In genomic region chr16:58243528-58244004, GRCh38 we compare ENCODE assay signal across 1 cellular context.
TF ChIP-seq lines count a peak whose summit lies in the region.

No MANE protein-coding gene starts in this region.

TF ChIP-seq in K562, 482 proteins besides CTCF, POLR2A, EP300 and RAD21 (continued from another document):
- TF ChIP-seq, protein P1, sequence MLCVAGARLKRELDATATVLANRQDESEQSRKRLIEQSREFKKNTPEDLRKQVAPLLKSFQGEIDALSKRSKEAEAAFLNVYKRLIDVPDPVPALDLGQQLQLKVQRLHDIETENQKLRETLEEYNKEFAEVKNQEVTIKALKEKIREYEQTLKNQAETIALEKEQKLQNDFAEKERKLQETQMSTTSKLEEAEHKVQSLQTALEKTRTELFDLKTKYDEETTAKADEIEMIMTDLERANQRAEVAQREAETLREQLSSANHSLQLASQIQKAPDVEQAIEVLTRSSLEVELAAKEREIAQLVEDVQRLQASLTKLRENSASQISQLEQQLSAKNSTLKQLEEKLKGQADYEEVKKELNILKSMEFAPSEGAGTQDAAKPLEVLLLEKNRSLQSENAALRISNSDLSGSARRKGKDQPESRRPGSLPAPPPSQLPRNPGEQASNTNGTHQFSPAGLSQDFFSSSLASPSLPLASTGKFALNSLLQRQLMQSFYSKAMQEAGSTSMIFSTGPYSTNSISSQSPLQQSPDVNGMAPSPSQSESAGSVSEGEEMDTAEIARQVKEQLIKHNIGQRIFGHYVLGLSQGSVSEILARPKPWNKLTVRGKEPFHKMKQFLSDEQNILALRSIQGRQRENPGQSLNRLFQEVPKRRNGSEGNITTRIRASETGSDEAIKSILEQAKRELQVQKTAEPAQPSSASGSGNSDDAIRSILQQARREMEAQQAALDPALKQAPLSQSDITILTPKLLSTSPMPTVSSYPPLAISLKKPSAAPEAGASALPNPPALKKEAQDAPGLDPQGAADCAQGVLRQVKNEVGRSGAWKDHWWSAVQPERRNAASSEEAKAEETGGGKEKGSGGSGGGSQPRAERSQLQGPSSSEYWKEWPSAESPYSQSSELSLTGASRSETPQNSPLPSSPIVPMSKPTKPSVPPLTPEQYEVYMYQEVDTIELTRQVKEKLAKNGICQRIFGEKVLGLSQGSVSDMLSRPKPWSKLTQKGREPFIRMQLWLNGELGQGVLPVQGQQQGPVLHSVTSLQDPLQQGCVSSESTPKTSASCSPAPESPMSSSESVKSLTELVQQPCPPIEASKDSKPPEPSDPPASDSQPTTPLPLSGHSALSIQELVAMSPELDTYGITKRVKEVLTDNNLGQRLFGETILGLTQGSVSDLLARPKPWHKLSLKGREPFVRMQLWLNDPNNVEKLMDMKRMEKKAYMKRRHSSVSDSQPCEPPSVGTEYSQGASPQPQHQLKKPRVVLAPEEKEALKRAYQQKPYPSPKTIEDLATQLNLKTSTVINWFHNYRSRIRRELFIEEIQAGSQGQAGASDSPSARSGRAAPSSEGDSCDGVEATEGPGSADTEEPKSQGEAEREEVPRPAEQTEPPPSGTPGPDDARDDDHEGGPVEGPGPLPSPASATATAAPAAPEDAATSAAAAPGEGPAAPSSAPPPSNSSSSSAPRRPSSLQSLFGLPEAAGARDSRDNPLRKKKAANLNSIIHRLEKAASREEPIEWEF (CRISPR knock-in tag; IDR thresholded peaks at IDR 0.05) = no peak
- TF ChIP-seq XRCC3 (IDR thresholded peaks at IDR 0.05) (no peak), STAT5A (IDR thresholded peaks at IDR 0.05; ENCODE audit: borderline replicate concordance, low read length) (no peak), ZSCAN32 (CRISPR knock-in tag; IDR thresholded peaks at IDR 0.05) (no peak), JUN (IDR thresholded peaks at IDR 0.05; ENCODE audit: borderline replicate concordance, low read depth, low read length) (0 out of 2 replicates have a peak, but pooled peaks have one; percentile 30), JUN (CRISPR knock-in tag; IDR thresholded peaks at IDR 0.05; ENCODE audit: borderline replicate concordance) (no peak), KDM5B (IDR thresholded peaks at IDR 0.05; ENCODE audit: insufficient replicate concordance, low read depth, low read length) (no peak), POLR2AphosphoS5 (IDR thresholded peaks at IDR 0.05; ENCODE audit: control insufficient read depth, insufficient read depth, low read depth, low read length) (no peak), MYBL2 (IDR thresholded peaks at IDR 0.05; ENCODE audit: low read depth) (no peak), MYBL2 (CRISPR knock-in tag; IDR thresholded peaks at IDR 0.05; ENCODE audit: borderline replicate concordance) (no peak), NCOA6 (IDR thresholded peaks at IDR 0.05) (no peak), TFE3 (CRISPR knock-in tag; IDR thresholded peaks at IDR 0.05) (no peak), GTF2A2 (tag; IDR thresholded peaks at IDR 0.05) (no peak), MAFF (IDR thresholded peaks at IDR 0.05; ENCODE audit: low read length) (no peak), KLF16 (IDR thresholded peaks at IDR 0.05) (no peak), MTA2 (IDR thresholded peaks at IDR 0.05; ENCODE audit: low read depth) (no peak), LCOR (CRISPR knock-in tag; IDR thresholded peaks at IDR 0.05) (no peak), XRCC5 (IDR thresholded peaks at IDR 0.05; ENCODE audit: low read depth, low read length) (no peak), ESRRA (IDR thresholded peaks at IDR 0.05; ENCODE audit: borderline replicate concordance, low read depth) (no peak), NEUROD1 (IDR thresholded peaks at IDR 0.05; ENCODE audit: borderline replicate concordance, low read depth, low read length, partially characterized antibody) (no peak), PML (IDR thresholded peaks at IDR 0.05; ENCODE audit: low read length) (no peak)
- TF ChIP-seq, protein P2, sequence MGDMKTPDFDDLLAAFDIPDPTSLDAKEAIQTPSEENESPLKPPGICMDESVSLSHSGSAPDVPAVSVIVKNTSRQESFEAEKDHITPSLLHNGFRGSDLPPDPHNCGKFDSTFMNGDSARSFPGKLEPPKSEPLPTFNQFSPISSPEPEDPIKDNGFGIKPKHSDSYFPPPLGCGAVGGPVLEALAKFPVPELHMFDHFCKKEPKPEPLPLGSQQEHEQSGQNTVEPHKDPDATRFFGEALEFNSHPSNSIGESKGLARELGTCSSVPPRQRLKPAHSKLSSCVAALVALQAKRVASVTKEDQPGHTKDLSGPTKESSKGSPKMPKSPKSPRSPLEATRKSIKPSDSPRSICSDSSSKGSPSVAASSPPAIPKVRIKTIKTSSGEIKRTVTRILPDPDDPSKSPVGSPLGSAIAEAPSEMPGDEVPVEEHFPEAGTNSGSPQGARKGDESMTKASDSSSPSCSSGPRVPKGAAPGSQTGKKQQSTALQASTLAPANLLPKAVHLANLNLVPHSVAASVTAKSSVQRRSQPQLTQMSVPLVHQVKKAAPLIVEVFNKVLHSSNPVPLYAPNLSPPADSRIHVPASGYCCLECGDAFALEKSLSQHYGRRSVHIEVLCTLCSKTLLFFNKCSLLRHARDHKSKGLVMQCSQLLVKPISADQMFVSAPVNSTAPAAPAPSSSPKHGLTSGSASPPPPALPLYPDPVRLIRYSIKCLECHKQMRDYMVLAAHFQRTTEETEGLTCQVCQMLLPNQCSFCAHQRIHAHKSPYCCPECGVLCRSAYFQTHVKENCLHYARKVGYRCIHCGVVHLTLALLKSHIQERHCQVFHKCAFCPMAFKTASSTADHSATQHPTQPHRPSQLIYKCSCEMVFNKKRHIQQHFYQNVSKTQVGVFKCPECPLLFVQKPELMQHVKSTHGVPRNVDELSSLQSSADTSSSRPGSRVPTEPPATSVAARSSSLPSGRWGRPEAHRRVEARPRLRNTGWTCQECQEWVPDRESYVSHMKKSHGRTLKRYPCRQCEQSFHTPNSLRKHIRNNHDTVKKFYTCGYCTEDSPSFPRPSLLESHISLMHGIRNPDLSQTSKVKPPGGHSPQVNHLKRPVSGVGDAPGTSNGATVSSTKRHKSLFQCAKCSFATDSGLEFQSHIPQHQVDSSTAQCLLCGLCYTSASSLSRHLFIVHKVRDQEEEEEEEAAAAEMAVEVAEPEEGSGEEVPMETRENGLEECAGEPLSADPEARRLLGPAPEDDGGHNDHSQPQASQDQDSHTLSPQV (IDR thresholded peaks at IDR 0.05) = peak; percentile 50; the same call in 1 of the 2 replicates
- TF ChIP-seq, protein P3, sequence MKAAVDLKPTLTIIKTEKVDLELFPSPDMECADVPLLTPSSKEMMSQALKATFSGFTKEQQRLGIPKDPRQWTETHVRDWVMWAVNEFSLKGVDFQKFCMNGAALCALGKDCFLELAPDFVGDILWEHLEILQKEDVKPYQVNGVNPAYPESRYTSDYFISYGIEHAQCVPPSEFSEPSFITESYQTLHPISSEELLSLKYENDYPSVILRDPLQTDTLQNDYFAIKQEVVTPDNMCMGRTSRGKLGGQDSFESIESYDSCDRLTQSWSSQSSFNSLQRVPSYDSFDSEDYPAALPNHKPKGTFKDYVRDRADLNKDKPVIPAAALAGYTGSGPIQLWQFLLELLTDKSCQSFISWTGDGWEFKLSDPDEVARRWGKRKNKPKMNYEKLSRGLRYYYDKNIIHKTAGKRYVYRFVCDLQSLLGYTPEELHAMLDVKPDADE (conservative IDR thresholded peaks at IDR 0.05; ENCODE audit: control insufficient read depth, low read depth, low read length) = no peak
